In genomic region chr7:569071-569855, GRCh38 we compare ENCODE assay signal across 17 cellular contexts.
"Had no signal": no experiment of that assay in that cellular context is flagged by ENCODE, and none has a peak within 500 bp of the region (broad histone marks: within the 10 kb centered on the region; RNA-seq: fewer than 3 reads in every experiment).

No MANE protein-coding gene starts in this region.

- ATAC-seq: activated CD4-positive, CD25-positive, alpha-beta regulatory T cell treated with anti-CD3 and anti-CD28 coated beads, Interleukin-2, amount 50 U/mL, for 24 hours; activated CD8-positive, alpha-beta memory T cell treated with anti-CD3 and anti-CD28 coated beads, Interleukin-2, amount 10 ng/mL, durations not matched to agents 7 days and 5 days; activated CD8-positive, alpha-beta T cell treated with anti-CD3 and anti-CD28 coated beads for 36 hours; activated naive CD8-positive, alpha-beta T cell treated with anti-CD3 and anti-CD28 coated beads, Interleukin-2, amount 50 U/mL, for 24 hours; body of pancreas; left lung had no signal

- H3K4me3 ChIP-seq: body of pancreas, cardiac muscle cell, left lung had no signal

- H3K36me3 Mint-ChIP-seq: activated CD8-positive, alpha-beta memory T cell treated with anti-CD3 and anti-CD28 coated beads, Interleukin-2, amount 10 ng/mL, durations not matched to agents 7 days and 5 days had no signal

- H3K27ac Mint-ChIP-seq: activated CD4-positive, alpha-beta T cell treated with anti-CD3 and anti-CD28 coated beads, Interleukin-2, amount 10 ng/mL, durations not matched to agents 24 days and 14 days; activated CD8-positive, alpha-beta memory T cell treated with anti-CD3 and anti-CD28 coated beads, Interleukin-2, amount 10 ng/mL, durations not matched to agents 7 days and 5 days; activated CD8-positive, alpha-beta T cell treated with anti-CD3 and anti-CD28 coated beads for 36 hours; activated naive CD8-positive, alpha-beta T cell treated with anti-CD3 and anti-CD28 coated beads, Interleukin-2, amount 50 U/mL, for 24 hours; dendritic cell treated with granulocyte-macrophage colony-stimulating factor and Interleukin-4, amounts not matched to agents 40 ng/mL and 50 ng/mL, for 4 days had no signal

- H3K27me3 ChIP-seq: body of pancreas, cardiac muscle cell, left lung had no signal

- H3K36me3 ChIP-seq: cardiac muscle cell, left lung had no signal

- H3K27me3 Mint-ChIP-seq: activated CD4-positive, alpha-beta T cell treated with anti-CD3 and anti-CD28 coated beads, Interleukin-2, amount 10 ng/mL, durations not matched to agents 24 days and 14 days; activated CD8-positive, alpha-beta memory T cell treated with anti-CD3 and anti-CD28 coated beads, Interleukin-2, amount 10 ng/mL, durations not matched to agents 7 days and 5 days; activated CD8-positive, alpha-beta T cell treated with anti-CD3 and anti-CD28 coated beads for 36 hours; activated naive CD8-positive, alpha-beta T cell treated with anti-CD3 and anti-CD28 coated beads, Interleukin-2, amount 50 U/mL, for 24 hours; dendritic cell treated with granulocyte-macrophage colony-stimulating factor and Interleukin-4, amounts not matched to agents 40 ng/mL and 50 ng/mL, for 4 days had no signal

- H3K4me3 Mint-ChIP-seq: activated CD4-positive, alpha-beta T cell treated with anti-CD3 and anti-CD28 coated beads, Interleukin-2, amount 10 ng/mL, durations not matched to agents 24 days and 14 days; activated CD8-positive, alpha-beta memory T cell treated with anti-CD3 and anti-CD28 coated beads, Interleukin-2, amount 10 ng/mL, durations not matched to agents 7 days and 5 days; activated CD8-positive, alpha-beta T cell treated with anti-CD3 and anti-CD28 coated beads for 36 hours; activated naive CD8-positive, alpha-beta T cell treated with anti-CD3 and anti-CD28 coated beads, Interleukin-2, amount 50 U/mL, for 24 hours; dendritic cell treated with granulocyte-macrophage colony-stimulating factor and Interleukin-4, amounts not matched to agents 40 ng/mL and 50 ng/mL, for 4 days; neural crest cell had no signal

- H3K4me1 Mint-ChIP-seq: activated CD4-positive, alpha-beta T cell treated with anti-CD3 and anti-CD28 coated beads, Interleukin-2, amount 10 ng/mL, durations not matched to agents 24 days and 14 days; activated CD8-positive, alpha-beta memory T cell treated with anti-CD3 and anti-CD28 coated beads, Interleukin-2, amount 10 ng/mL, durations not matched to agents 7 days and 5 days; activated naive CD8-positive, alpha-beta T cell treated with anti-CD3 and anti-CD28 coated beads, Interleukin-2, amount 50 U/mL, for 24 hours had no signal

- H3K9me3 ChIP-seq: body of pancreas, left lung had no signal

- H3K4me1 ChIP-seq: body of pancreas, left lung had no signal

- DNase-seq: activated CD4-positive, alpha-beta T cell treated with anti-CD3 and anti-CD28 coated beads, Interleukin-2, amount 10 ng/mL, durations not matched to agents 24 days and 14 days; activated CD8-positive, alpha-beta memory T cell treated with anti-CD3 and anti-CD28 coated beads, Interleukin-2, amount 10 ng/mL, durations not matched to agents 7 days and 5 days; activated CD8-positive, alpha-beta T cell treated with anti-CD3 and anti-CD28 coated beads for 36 hours; activated effector memory CD4-positive, alpha-beta T cell treated with anti-CD3 and anti-CD28 coated beads, Interleukin-2, amount 50 U/mL, for 16 hours; activated naive CD4-positive, alpha-beta T cell treated with anti-CD3 and anti-CD28 coated beads, Interleukin-2, amount 50 U/mL, for 16 hours; activated naive CD8-positive, alpha-beta T cell treated with anti-CD3 and anti-CD28 coated beads, Interleukin-2, amount 50 U/mL, for 24 hours; activated T-cell treated with anti-CD3 and anti-CD28 coated beads for 4 hours; body of pancreas; effector CD4-positive, alpha-beta T cell; erythroblast; stimulated activated CD4-positive, alpha-beta T cell treated with anti-CD3 and anti-CD28 coated beads, Interleukin-4, amount 100 ng/mL, for 24 hours; stimulated activated naive CD4-positive, alpha-beta T cell treated with Interleukin-2 at 50 U/mL for 16 hours had no signal

- H3K9me3 Mint-ChIP-seq: activated CD4-positive, alpha-beta T cell treated with anti-CD3 and anti-CD28 coated beads, Interleukin-2, amount 10 ng/mL, durations not matched to agents 24 days and 14 days; activated CD8-positive, alpha-beta T cell treated with anti-CD3 and anti-CD28 coated beads for 36 hours; activated naive CD8-positive, alpha-beta T cell treated with anti-CD3 and anti-CD28 coated beads, Interleukin-2, amount 50 U/mL, for 24 hours; dendritic cell treated with granulocyte-macrophage colony-stimulating factor and Interleukin-4, amounts not matched to agents 40 ng/mL and 50 ng/mL, for 4 days; neural crest cell had no signal

- H3K27ac ChIP-seq: body of pancreas, cardiac muscle cell, left lung had no signal
